16 cellular contexts compared by ENCODE assay signal in the genomic region with DNA sequence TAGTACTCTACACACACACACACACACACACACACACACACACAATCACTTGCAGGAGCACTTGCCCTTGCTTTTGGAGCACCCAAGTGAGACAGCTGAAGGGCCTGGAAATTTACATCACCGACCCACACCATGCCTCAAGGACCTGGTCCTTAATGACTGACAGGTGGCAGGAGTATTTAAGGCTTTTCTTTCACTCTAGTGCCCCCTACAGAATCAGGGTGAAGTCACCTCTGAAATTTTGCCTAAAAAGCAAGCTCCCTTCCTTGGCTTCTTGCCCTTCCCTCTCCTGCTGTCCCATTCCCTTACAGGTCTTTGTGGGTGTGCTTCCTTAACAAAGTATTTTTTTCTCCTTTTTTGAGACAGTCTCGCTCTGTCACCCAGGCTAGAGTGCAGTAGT.
DNase-seq lines count a peak whose midpoint lies in the region; ATAC-seq, FAIRE-seq and TF ChIP-seq lines count a peak whose summit lies in the region.
"Had no signal": no experiment of that assay in that cellular context is flagged by ENCODE, and none has a peak within 500 bp of the region (broad histone marks: within the 10 kb centered on the region; RNA-seq: fewer than 3 reads in every experiment).

No MANE protein-coding gene starts in this region.

- H3K9ac ChIP-seq in H1 (replicated peaks in 1 of 4; ENCODE audit: extremely low read depth in 1 of 4, low read depth in 3 of 4, low read length in 3 of 4) = no peak overlapping the region

- no peak for TF ChIP-seq CTCF in MCF 10A (IDR thresholded peaks at IDR 0.05; ENCODE audit: unreplicated experiment)
- no peak for TF ChIP-seq CTCF in breast epithelium (IDR thresholded peaks at IDR 0.05)
- TF ChIP-seq CTCF in H1 (IDR thresholded peaks at IDR 0.05; ENCODE audit: control extremely low read depth in 1 of 3, insufficient read depth in 1 of 3, low read depth in 1 of 3, low read length in 3 of 3) = peak in 2 of 3 experiments; percentile 74 to 79; a peak in 3 of 4 replicates
- TF ChIP-seq CTCF in heart left ventricle (IDR thresholded peaks at IDR 0.05) = no peak

- H3K23ac ChIP-seq in H1 (ENCODE audit: insufficient read length) = no peak overlapping the region

- no peak overlapping the region for H4K5ac ChIP-seq in H1 (ENCODE audit: insufficient read length, low read depth, low read length)

- H2BK20ac ChIP-seq in H1 (ENCODE audit: low read length) = no peak overlapping the region

- no peaks in the 10 kb centered on the region for H3K23me2 ChIP-seq in H1 (ENCODE audit: low read depth, low read length)

- WGBS in H1 (ENCODE audit: extremely low coverage in 1 of 2, insufficient coverage in 1 of 2, insufficient read length in 1 of 2, insufficient replicate concordance in 2 of 2, low coverage in 1 of 2, low lambda C conversion rate in 2 of 2, missing lambda C conversion rate in 1 of 2), 2 experiments = 50% methylated on average over 2 of the region's 2 CpGs; no CpG with 5 or more reads in 1 of the 2 experiments
- WGBS in heart left ventricle, 4 donors = 36 to 45% (median 42%) methylated on average over 2 of the region's 2 CpGs

- H3K14ac ChIP-seq in H1 (ENCODE audit: insufficient read length) = no peak overlapping the region

- H3K27ac ChIP-seq in breast epithelium (no peak overlapping the region), H1 (ENCODE audit: low read depth, low read length) (no peak overlapping the region), heart left ventricle (no peak overlapping the region)
- H3K27ac ChIP-seq: SJSA1, vagina had no signal

- H2AFZ ChIP-seq in H1 (ENCODE audit: low read length) = no peak overlapping the region

- peak; percentile 30 for DNase-seq in MCF 10A (ENCODE audit: unreplicated experiment)
- DNase-seq in breast epithelium (ENCODE audit: low spot score in 2 of 2) = no peak
- DNase-seq in NAMALWA (ENCODE audit: low spot score) = peak; percentile 35
- peak in 1 of 2 experiments; percentile 7 for DNase-seq in H1 (ENCODE audit: low read depth in 1 of 2, low spot score in 2 of 2)
- DNase-seq in superior temporal gyrus (ENCODE audit: extremely low spot score) = no peak
- DNase-seq in heart left ventricle = no peak
- DNase-seq in SIG-M5 treated with dmso at 0.1 percent for 504 hours (lab: John Stamatoyannopoulos, UW; ENCODE audit: unreplicated experiment) = no peak
- DNase-seq: activated B cell treated with CpG ODN at 0.5 μM for 24 hours; activated naive CD8-positive, alpha-beta T cell treated with anti-CD3 and anti-CD28 coated beads, Interleukin-2, amount 10 ng/mL, durations not matched to agents 7 days and 5 days; DMS79 treated with DMSO at 0.1 percent for 48 hours had no signal

- BruUV-seq in MCF 10A (replicated peaks; lab: Mats Ljungman, UMichigan) = no TSS peak

- no peak overlapping the region for H3K27ac Mint-ChIP-seq in MCF 10A (ENCODE audit: low read depth, unreplicated experiment)
- H3K27ac Mint-ChIP-seq: activated B cell treated with CpG ODN at 0.5 μM for 24 hours; activated naive CD8-positive, alpha-beta T cell treated with anti-CD3 and anti-CD28 coated beads, Interleukin-2, amount 10 ng/mL, durations not matched to agents 7 days and 5 days; stimulated activated effector memory CD8-positive, alpha-beta T cell treated with anti-CD3 and anti-CD28 coated beads, Interleukin-12 subunit alpha, Interleukin-12 subunit beta, amount 100 ng/mL, for 72 hours had no signal

- H3K4me3 Mint-ChIP-seq in MCF 10A (ENCODE audit: unreplicated experiment) = no peak overlapping the region
- H3K4me3 Mint-ChIP-seq: activated B cell treated with CpG ODN at 0.5 μM for 24 hours; activated naive CD8-positive, alpha-beta T cell treated with anti-CD3 and anti-CD28 coated beads, Interleukin-2, amount 10 ng/mL, durations not matched to agents 7 days and 5 days; stimulated activated effector memory CD8-positive, alpha-beta T cell treated with anti-CD3 and anti-CD28 coated beads, Interleukin-12 subunit alpha, Interleukin-12 subunit beta, amount 100 ng/mL, for 72 hours had no signal

- H2BK15ac ChIP-seq in H1 (ENCODE audit: low read length) = no peak overlapping the region

- CTCF ChIA-PET in MCF 10A (lab: Yijun Ruan, JAX) = interaction anchor here (0.7 to 1.7 kb wide), 3 partner anchors 64 to 894 kb away, joined by 3 to 4 read pairs (median 3); no protein-coding TSS in a partner anchor
- CTCF ChIA-PET in H1 (lab: Charles Lee; ENCODE audit: partially characterized antibody) = interaction anchor here (0.6 to 2.5 kb wide), 40 partner anchors 9 to 1060 kb away, joined by 3 to 11 read pairs (median 4); no protein-coding TSS in a partner anchor

- H4K8ac ChIP-seq in H1 (ENCODE audit: extremely low read depth, insufficient read depth, low read length) = no peak overlapping the region

- no peaks in the 10 kb centered on the region for H3K27me3 Mint-ChIP-seq in MCF 10A (ENCODE audit: insufficient read depth, unreplicated experiment)
- H3K27me3 Mint-ChIP-seq: activated B cell treated with CpG ODN at 0.5 μM for 24 hours; activated naive CD8-positive, alpha-beta T cell treated with anti-CD3 and anti-CD28 coated beads, Interleukin-2, amount 10 ng/mL, durations not matched to agents 7 days and 5 days had no signal

- H2BK5ac ChIP-seq in H1 (ENCODE audit: low read depth, low read length) = no peak overlapping the region

- H2BK120ac ChIP-seq in H1 (replicated peaks; ENCODE audit: low read depth, low read length) = no peak overlapping the region

- H3K36me3 Mint-ChIP-seq in MCF 10A (ENCODE audit: insufficient read depth, unreplicated experiment) = no peaks in the 10 kb centered on the region
- H3K36me3 Mint-ChIP-seq: activated naive CD8-positive, alpha-beta T cell treated with anti-CD3 and anti-CD28 coated beads, Interleukin-2, amount 10 ng/mL, durations not matched to agents 7 days and 5 days; stimulated activated effector memory CD8-positive, alpha-beta T cell treated with anti-CD3 and anti-CD28 coated beads, Interleukin-12 subunit alpha, Interleukin-12 subunit beta, amount 100 ng/mL, for 72 hours had no signal

- H3K4me1 ChIP-seq in breast epithelium (no peaks in the 10 kb centered on the region), H1 (replicated peaks in 1 of 4; ENCODE audit: control insufficient read depth in 3 of 4, insufficient read depth in 4 of 4, low read length in 3 of 4) (no peaks in the 10 kb centered on the region), heart left ventricle (no peaks in the 10 kb centered on the region)
- H3K4me1 ChIP-seq: SJSA1, vagina had no signal

- ATAC-seq in HG03196 (IDR thresholded peaks at IDR 0.05; ENCODE audit: unreplicated experiment) (no peak), heart left ventricle (no peak)
- ATAC-seq: stimulated activated effector memory CD8-positive, alpha-beta T cell treated with anti-CD3 and anti-CD28 coated beads, Interleukin-12 subunit alpha, Interleukin-12 subunit beta, amount 100 ng/mL, for 72 hours had no signal

- H3K4me3 ChIP-seq in breast epithelium (no peak overlapping the region), H1 (ENCODE audit: extremely low read depth in 1 of 4, insufficient read depth in 2 of 4, low read depth in 3 of 4, low read length in 4 of 4) (no peak overlapping the region), heart left ventricle (no peak overlapping the region)
- H3K4me3 ChIP-seq: SJSA1, vagina had no signal

- no peaks in the 10 kb centered on the region for H3K79me1 ChIP-seq in H1 (ENCODE audit: low read depth, low read length)

- H3K18ac ChIP-seq in H1 (ENCODE audit: extremely low read depth, low read length) = no peak overlapping the region

- TF ChIP-seq EP300 in H1 (IDR thresholded peaks at IDR 0.05; ENCODE audit: borderline replicate concordance in 1 of 2, low read depth in 2 of 2, low read length in 2 of 2) = no peak

- POLR2A ChIA-PET in MCF 10A (lab: Yijun Ruan, JAX) = interaction anchor here (0.6 kb wide), 1 partner anchor 440 kb away, joined by 3 read pairs; no protein-coding TSS in a partner anchor
- POLR2A ChIA-PET in H1 (lab: Charles Lee; ENCODE audit: partially characterized antibody) = no interaction called here

- H3K36me3 ChIP-seq in breast epithelium (no peaks in the 10 kb centered on the region), H1 (ENCODE audit: control insufficient read depth in 2 of 4, insufficient read depth in 4 of 4, low read length in 3 of 4) (no peaks in the 10 kb centered on the region), heart left ventricle (no peaks in the 10 kb centered on the region)
- H3K36me3 ChIP-seq: vagina had no signal

- no peaks in the 10 kb centered on the region for H3K9me3 Mint-ChIP-seq in MCF 10A (ENCODE audit: unreplicated experiment)
- H3K9me3 Mint-ChIP-seq: activated B cell treated with CpG ODN at 0.5 μM for 24 hours had no signal

- no peaks in the 10 kb centered on the region for H4K20me1 ChIP-seq in H1 (replicated peaks in 1 of 2; ENCODE audit: control insufficient read depth in 1 of 2, insufficient read depth in 2 of 2, low read length in 2 of 2)

- H3K4me2 ChIP-seq in H1 (ENCODE audit: insufficient read depth in 1 of 2, low read depth in 2 of 2, low read length in 2 of 2) = no peak overlapping the region

- H3K4me1 Mint-ChIP-seq in MCF 10A (ENCODE audit: insufficient read depth, unreplicated experiment) = no peaks in the 10 kb centered on the region
- H3K4me1 Mint-ChIP-seq: activated B cell treated with CpG ODN at 0.5 μM for 24 hours; activated naive CD8-positive, alpha-beta T cell treated with anti-CD3 and anti-CD28 coated beads, Interleukin-2, amount 10 ng/mL, durations not matched to agents 7 days and 5 days; stimulated activated effector memory CD8-positive, alpha-beta T cell treated with anti-CD3 and anti-CD28 coated beads, Interleukin-12 subunit alpha, Interleukin-12 subunit beta, amount 100 ng/mL, for 72 hours had no signal

- no peak overlapping the region for H4K91ac ChIP-seq in H1 (replicated peaks; ENCODE audit: insufficient read length, low read length)

- H3K4ac ChIP-seq in H1 (replicated peaks; ENCODE audit: insufficient read length, low read depth, low read length) = no peak overlapping the region

- TF ChIP-seq POLR2A in breast epithelium (IDR thresholded peaks at IDR 0.05) = no peak
- TF ChIP-seq POLR2A in H1 (IDR thresholded peaks at IDR 0.05; ENCODE audit: control extremely low read depth in 1 of 2, low read depth in 2 of 2, low read length in 2 of 2) = no peak
- no peak for TF ChIP-seq POLR2A in heart left ventricle (IDR thresholded peaks at IDR 0.05)

- H2BK12ac ChIP-seq in H1 (ENCODE audit: low read depth, low read length) = no peak overlapping the region

- peak; percentile 80 to 91 for TF ChIP-seq RAD21 in H1 (IDR thresholded peaks at IDR 0.05 in 1 of 2, conservative IDR thresholded peaks at IDR 0.05 in 1 of 2; ENCODE audit: low read depth in 2 of 2, low read length in 2 of 2)

- H3K9me3 ChIP-seq in breast epithelium = no peaks in the 10 kb centered on the region
- no peaks in the 10 kb centered on the region for H3K9me3 ChIP-seq in H1 (ENCODE audit: insufficient read depth in 2 of 2, low read depth in 1 of 2, low read length in 1 of 2)
- H3K9me3 ChIP-seq in heart left ventricle = no peaks in the 10 kb centered on the region
- H3K9me3 ChIP-seq: SJSA1, vagina had no signal

- H3K27me3 ChIP-seq in breast epithelium = no peaks in the 10 kb centered on the region
- no peaks in the 10 kb centered on the region for H3K27me3 ChIP-seq in H1 (replicated peaks in 1 of 4; ENCODE audit: control insufficient read depth in 3 of 4, extremely low read depth in 1 of 4, insufficient read depth in 3 of 4, low read length in 3 of 4)
- H3K27me3 ChIP-seq in heart left ventricle = peaks cover 0 to 11% (median 0%) of the 10 kb centered on the region in 9 donors
- H3K27me3 ChIP-seq: SJSA1, vagina had no signal

- peak; percentile 73 for FAIRE-seq in H1 (lab: Jason Lieb, UNC)
- FAIRE-seq: colon, islet of Langerhans had no signal

- H3K56ac ChIP-seq in H1 (replicated peaks; ENCODE audit: insufficient read length, low read depth, low read length) = no peak overlapping the region

- H3K79me2 ChIP-seq in H1 (ENCODE audit: control insufficient read depth in 1 of 2, insufficient read depth in 2 of 2, low read length in 2 of 2) = no peaks in the 10 kb centered on the region

- no peak overlapping the region for H2AK5ac ChIP-seq in H1 (ENCODE audit: low read depth, low read length)

- intact Hi-C loops in MCF 10A (cut with micrococcal nuclease) = no loop called here
- intact Hi-C loops in breast epithelium (cut with DNase I; ENCODE audit: low total_unique reads) = no loop called here
- intact Hi-C loops in heart left ventricle (cut with DNase I) = no loop called here

Comparison
In these comparisons a context has a peak if more than half of its experiments do, and no peak if none do; other contexts are left out.
1. DNase-seq: peak in MCF 10A (single experiment) and NAMALWA (single experiment); none in breast epithelium (0 of 2), superior temporal gyrus (single experiment), heart left ventricle (0 of 5) and SIG-M5 treated with dmso at 0.1 percent for 504 hours (single experiment).
2. CTCF ChIP-seq: peak in H1 (2 of 3); none in MCF 10A (single experiment), breast epithelium (0 of 3) and heart left ventricle (0 of 12).